Comparison of ENCODE assay signal across 17 cellular contexts in the genomic region with DNA sequence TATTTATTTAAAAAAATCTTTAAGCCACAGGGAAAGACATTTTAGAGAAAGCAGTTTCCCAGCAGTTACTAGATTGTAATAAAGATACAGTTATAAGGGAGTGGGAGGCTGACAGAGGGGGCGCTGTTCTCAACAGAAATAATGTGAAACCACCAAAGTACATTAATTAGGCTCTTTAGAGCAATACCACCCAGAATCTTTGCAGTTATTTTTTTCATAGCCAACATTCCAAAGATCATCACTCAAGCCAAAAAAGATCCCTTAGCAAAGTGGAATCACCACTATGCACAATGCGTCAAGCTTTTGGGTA.
A peak's percentile ranks its signal among the peaks of the same experiment; 100 is the strongest.
DNase-seq lines count a peak whose midpoint lies in the region; ATAC-seq, FAIRE-seq and TF ChIP-seq lines count a peak whose summit lies in the region.
"Had no signal": no experiment of that assay in that cellular context is flagged by ENCODE, and none has a peak within 500 bp of the region (broad histone marks: within the 10 kb centered on the region; RNA-seq: fewer than 3 reads in every experiment).

No MANE protein-coding gene starts in this region.

- no peaks in the 10 kb centered on the region for H4K20me1 ChIP-seq in PC-9 (ENCODE audit: insufficient read depth)

- ATAC-seq in foreskin keratinocyte: no peak

- FAIRE-seq in urothelium cell line (lab: Jason Lieb, UNC): no peak
- FAIRE-seq: HTR-8/SVneo had no signal

- no peaks in the 10 kb centered on the region for H3K27me3 Mint-ChIP-seq in MCF 10A (ENCODE audit: insufficient read depth, unreplicated experiment)

- no peak overlapping the region for H3K27ac Mint-ChIP-seq in MCF 10A (ENCODE audit: low read depth, unreplicated experiment)
- H3K27ac Mint-ChIP-seq: mesothelial cell of epicardium had no signal

- 0 out of 2 replicates have a peak overlapping the region, but pooled peaks have one; percentile 20 for H2AFZ ChIP-seq in PC-9

- intact Hi-C loops in MCF 10A (cut with micrococcal nuclease) (no loop called here), breast epithelium (cut with DNase I; ENCODE audit: low total_unique reads) (no loop called here), PC-9 (cut with micrococcal nuclease; ENCODE audit: unreplicated experiment) (no loop called here)

- no peak overlapping the region for H3K27ac ChIP-seq in breast epithelium
- H3K27ac ChIP-seq in PC-9: no peak overlapping the region
- H3K27ac ChIP-seq in foreskin keratinocyte: no peak overlapping the region
- H3K27ac ChIP-seq: skin epidermis, stomach had no signal

- H3K9me3 Mint-ChIP-seq in MCF 10A (ENCODE audit: unreplicated experiment): no peaks in the 10 kb centered on the region

- H3K4me1 ChIP-seq in breast epithelium: no peaks in the 10 kb centered on the region
- no peaks in the 10 kb centered on the region for H3K4me1 ChIP-seq in PC-9 (replicated peaks; ENCODE audit: insufficient read depth)
- no peaks in the 10 kb centered on the region for H3K4me1 ChIP-seq in foreskin keratinocyte
- H3K4me1 ChIP-seq: Caco-2, stomach had no signal

- H3K9me3 ChIP-seq in breast epithelium (peaks cover 0 to 6% of the 10 kb centered on the region in 2 donors), PC-9 (ENCODE audit: insufficient read depth, low read depth) (no peaks in the 10 kb centered on the region)
- H3K9me3 ChIP-seq: Caco-2 had no signal

- TF ChIP-seq POLR2A in breast epithelium (IDR thresholded peaks at IDR 0.05): no peak

- POLR2A ChIA-PET in MCF 10A (lab: Yijun Ruan, JAX) (no interaction called here), PC-9 (lab: Charles Lee; ENCODE audit: unreplicated experiment) (no interaction called here)

- no peaks in the 10 kb centered on the region for H3F3A ChIP-seq in PC-9 (ENCODE audit: insufficient read depth, low read depth)

- TF ChIP-seq CTCF in MCF 10A (IDR thresholded peaks at IDR 0.05; ENCODE audit: unreplicated experiment): no peak
- no peak for TF ChIP-seq CTCF in breast epithelium (IDR thresholded peaks at IDR 0.05)
- TF ChIP-seq CTCF in PC-9 (conservative IDR thresholded peaks at IDR 0.05): peak; percentile 43
- peak; percentile 27 for TF ChIP-seq CTCF in foreskin keratinocyte (conservative IDR thresholded peaks at IDR 0.05)

- no peak overlapping the region for H3K4me3 Mint-ChIP-seq in MCF 10A (ENCODE audit: unreplicated experiment)
- H3K4me3 Mint-ChIP-seq: mesothelial cell of epicardium had no signal

- H3K4me3 ChIP-seq in breast epithelium (peak overlapping the region in 1 of 3 donors; percentile 37), PC-9 (no peak overlapping the region)
- H3K4me3 ChIP-seq: skin epidermis had no signal

- 0 out of 2 replicates have a peak, but pooled peaks cover 3% of the 10 kb centered on the region for H3K9me2 ChIP-seq in PC-9 (ENCODE audit: insufficient read depth)

- no peaks in the 10 kb centered on the region for H3K79me2 ChIP-seq in PC-9 (ENCODE audit: low read depth)

- peak overlapping the region; percentile 54 for H3K4me2 ChIP-seq in PC-9

- CTCF ChIA-PET in MCF 10A (lab: Yijun Ruan, JAX) (interaction anchor here (0.6 to 1.3 kb wide), 4 partner anchors 13 to 220 kb away, joined by 3 to 4 read pairs (median 3); no protein-coding TSS in a partner anchor), PC-9 (lab: Charles Lee) (no interaction called here)

- BruUV-seq in MCF 10A (replicated peaks; lab: Mats Ljungman, UMichigan) (no TSS peak), PC-9 (replicated peaks; lab: Mats Ljungman, UMichigan) (no TSS peak)

- no peaks in the 10 kb centered on the region for H3K36me3 Mint-ChIP-seq in MCF 10A (ENCODE audit: insufficient read depth, unreplicated experiment)
- H3K36me3 Mint-ChIP-seq: mesothelial cell of epicardium had no signal

- H3K27me3 ChIP-seq in breast epithelium: no peaks in the 10 kb centered on the region
- no peaks in the 10 kb centered on the region for H3K27me3 ChIP-seq in PC-9 (ENCODE audit: insufficient read depth, low read depth)
- H3K27me3 ChIP-seq in foreskin keratinocyte: no peaks in the 10 kb centered on the region
- H3K27me3 ChIP-seq: stomach had no signal

- peak; percentile 19 for DNase-seq in MCF 10A (ENCODE audit: unreplicated experiment)
- DNase-seq in breast epithelium (ENCODE audit: low spot score in 2 of 2): no peak
- no peak for DNase-seq in PC-9
- DNase-seq in foreskin keratinocyte: no peak
- DNase-seq in urothelium cell line (ENCODE audit: low spot score): peak; percentile 16
- DNase-seq in NCI-H2171 (lab: John Stamatoyannopoulos, UW): no peak
- DNase-seq in HuH-7.5 (ENCODE audit: low spot score): no peak
- no peak for DNase-seq in activated CD4-positive, alpha-beta T cell treated with anti-CD3 and anti-CD28 coated beads for 4 hours
- DNase-seq: ACHN; activated CD8-positive, alpha-beta memory T cell treated with anti-CD3 and anti-CD28 coated beads for 24 hours; Caco-2; NCI-H1105 treated with DMSO at 0.1 percent for 48 hours; NCI-H524 treated with DMSO at 0.1 percent for 48 hours; stomach had no signal

- H3K4me1 Mint-ChIP-seq in MCF 10A (ENCODE audit: insufficient read depth, unreplicated experiment): no peaks in the 10 kb centered on the region
- H3K4me1 Mint-ChIP-seq: mesothelial cell of epicardium had no signal

- H3K36me3 ChIP-seq in breast epithelium: no peaks in the 10 kb centered on the region
- H3K36me3 ChIP-seq in PC-9 (ENCODE audit: low read depth): no peaks in the 10 kb centered on the region
- H3K36me3 ChIP-seq: stomach had no signal

Comparison
In these comparisons a context has a peak if more than half of its experiments do, and no peak if none do; other contexts are left out.
1. DNase-seq: peak in MCF 10A (single experiment) and urothelium cell line (single experiment); none in breast epithelium (0 of 2), PC-9 (0 of 2), foreskin keratinocyte (0 of 2), NCI-H2171 (single experiment), HuH-7.5 (single experiment) and activated CD4-positive, alpha-beta T cell treated with anti-CD3 and anti-CD28 coated beads for 4 hours (0 of 2).
2. CTCF ChIP-seq: peak in PC-9 (single experiment) and foreskin keratinocyte (single experiment); none in MCF 10A (single experiment) and breast epithelium (0 of 3).